In the genomic region with DNA sequence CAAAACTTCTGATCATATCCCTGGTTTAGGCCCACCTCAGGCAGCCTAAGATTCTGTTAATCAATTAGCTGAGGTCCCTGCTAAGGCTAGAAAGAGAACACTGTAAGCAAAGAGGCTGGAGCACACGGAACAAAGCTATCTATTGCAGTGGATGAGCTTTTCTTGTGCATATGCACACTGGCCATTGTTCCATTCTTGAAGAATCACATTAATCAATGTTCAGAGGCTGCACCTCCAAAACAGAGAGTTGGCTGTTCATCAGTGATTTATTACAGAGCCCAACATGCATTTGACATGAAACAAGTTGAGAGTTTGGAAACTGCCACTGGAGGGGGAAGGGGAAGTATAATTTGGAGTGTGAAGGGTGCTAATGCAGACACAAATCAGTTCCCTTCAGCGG, we compare ENCODE assay signal across 17 cellular contexts.
"Had no signal": no experiment of that assay in that cellular context is flagged by ENCODE, and none has a peak within 500 bp of the region (broad histone marks: within the 10 kb centered on the region; RNA-seq: fewer than 3 reads in every experiment).

No MANE protein-coding gene starts in this region.

- H3K9me3 ChIP-seq: prostate gland, right lobe of liver, suprapubic skin, upper lobe of right lung had no signal

- ATAC-seq: activated CD4-positive, alpha-beta T cell treated with anti-CD3 and anti-CD28 coated beads for 36 hours; activated CD8-positive, alpha-beta T cell treated with anti-CD3 and anti-CD28 coated beads for 36 hours; activated T-cell treated with anti-CD3 and anti-CD28 coated beads, Interleukin-2, amount 50 U/mL, for 72 hours; foreskin keratinocyte; right lobe of liver; stimulated activated memory B cell treated with anti-CD40 and anti-IgM and Interleukin-4, amounts not matched to agents 10 μg/mL and 1 μg/mL and 100 μg/mL, for 72 hours; upper lobe of right lung had no signal

- H3K27me3 Mint-ChIP-seq: activated CD4-positive, alpha-beta T cell treated with anti-CD3 and anti-CD28 coated beads for 36 hours; activated CD8-positive, alpha-beta T cell treated with anti-CD3 and anti-CD28 coated beads for 36 hours; activated naive CD8-positive, alpha-beta T cell treated with anti-CD3 and anti-CD28 coated beads for 36 hours; naive B cell; stimulated activated memory B cell treated with anti-CD40 and anti-IgM and Interleukin-4, amounts not matched to agents 10 μg/mL and 1 μg/mL and 100 μg/mL, for 72 hours had no signal

- H3K4me1 Mint-ChIP-seq: activated CD4-positive, alpha-beta T cell treated with anti-CD3 and anti-CD28 coated beads for 36 hours; naive B cell; stimulated activated memory B cell treated with anti-CD40 and anti-IgM and Interleukin-4, amounts not matched to agents 10 μg/mL and 1 μg/mL and 100 μg/mL, for 72 hours had no signal

- H3K36me3 ChIP-seq: prostate gland, right lobe of liver, suprapubic skin, upper lobe of right lung had no signal

- H3K4me3 ChIP-seq: prostate gland, right lobe of liver, suprapubic skin, upper lobe of right lung had no signal

- H3K27ac Mint-ChIP-seq: activated CD4-positive, alpha-beta T cell treated with anti-CD3 and anti-CD28 coated beads for 36 hours; activated CD8-positive, alpha-beta T cell treated with anti-CD3 and anti-CD28 coated beads for 36 hours; activated naive CD8-positive, alpha-beta T cell treated with anti-CD3 and anti-CD28 coated beads for 36 hours; activated T-cell treated with anti-CD3 and anti-CD28 coated beads, Interleukin-2, amount 50 U/mL, for 72 hours; naive B cell; stimulated activated memory B cell treated with anti-CD40 and anti-IgM and Interleukin-4, amounts not matched to agents 10 μg/mL and 1 μg/mL and 100 μg/mL, for 72 hours had no signal

- H3K4me1 ChIP-seq: foreskin keratinocyte, prostate gland, right lobe of liver, upper lobe of right lung had no signal

- H3K27ac ChIP-seq: foreskin keratinocyte, prostate gland, right lobe of liver, suprapubic skin, upper lobe of right lung, VCaP had no signal

- FAIRE-seq: bronchial epithelial cell had no signal

- H3K4me3 Mint-ChIP-seq: activated CD4-positive, alpha-beta T cell treated with anti-CD3 and anti-CD28 coated beads for 36 hours; activated CD8-positive, alpha-beta T cell treated with anti-CD3 and anti-CD28 coated beads for 36 hours; activated naive CD8-positive, alpha-beta T cell treated with anti-CD3 and anti-CD28 coated beads for 36 hours; activated T-cell treated with anti-CD3 and anti-CD28 coated beads, Interleukin-2, amount 50 U/mL, for 72 hours; naive B cell; stimulated activated memory B cell treated with anti-CD40 and anti-IgM and Interleukin-4, amounts not matched to agents 10 μg/mL and 1 μg/mL and 100 μg/mL, for 72 hours had no signal

- H3K27me3 ChIP-seq: foreskin keratinocyte, right lobe of liver, suprapubic skin, upper lobe of right lung had no signal

- DNase-seq: activated CD4-positive, alpha-beta T cell treated with anti-CD3 and anti-CD28 coated beads for 36 hours; activated CD8-positive, alpha-beta memory T cell treated with anti-CD3 and anti-CD28 coated beads, Interleukin-2, amount 50 U/mL, for 4 hours; activated CD8-positive, alpha-beta T cell treated with anti-CD3 and anti-CD28 coated beads for 36 hours; activated gamma-delta T cell treated with Interleukin-2 at 50 U/mL for 16 hours; activated naive CD8-positive, alpha-beta T cell treated with anti-CD3 and anti-CD28 coated beads for 36 hours; activated T-cell treated with anti-CD3 and anti-CD28 coated beads, Interleukin-2, amount 50 U/mL, for 72 hours; foreskin keratinocyte; naive B cell; nucleus accumbens; right lobe of liver; T-helper 9 cell; upper lobe of right lung had no signal

- H3K36me3 Mint-ChIP-seq: activated naive CD8-positive, alpha-beta T cell treated with anti-CD3 and anti-CD28 coated beads for 36 hours; naive B cell; stimulated activated memory B cell treated with anti-CD40 and anti-IgM and Interleukin-4, amounts not matched to agents 10 μg/mL and 1 μg/mL and 100 μg/mL, for 72 hours had no signal
